ENCODE assay signal across 19 cellular contexts in genomic region chr12:76530531-76530930, GRCh38. TPM values are rescaled to one million over a fixed set of nuclear protein-coding genes. Genes with fewer than 3 reads are reported as not detected.
A peak's percentile ranks its signal among the peaks of the same experiment; 100 is the strongest.
DNase-seq lines count a peak whose midpoint lies in the region; ATAC-seq lines count a peak whose summit lies in the region.
"Had no signal": no experiment of that assay in that cellular context is flagged by ENCODE, and none has a peak within 500 bp of the region (broad histone marks: within the 10 kb centered on the region; RNA-seq: fewer than 3 reads in every experiment).

No MANE protein-coding gene starts in this region.

- H3K4me3 ChIP-seq in HUES6 (ENCODE audit: low read depth, low read length): peak overlapping the region; percentile 14; the same call in 1 of the 2 replicates

- H3K4me3 Mint-ChIP-seq in activated T-helper 17 cell treated with anti-CD3 and anti-CD28 coated beads, Interleukin-2, amount 50 U/mL, for 72 hours: no peak overlapping the region
- H3K4me3 Mint-ChIP-seq in stimulated activated effector memory CD8-positive, alpha-beta T cell treated with anti-CD3 and anti-CD28 coated beads, Interleukin-12 subunit alpha, Interleukin-12 subunit beta, amount 100 ng/mL, for 72 hours: no peak overlapping the region
- H3K4me3 Mint-ChIP-seq: B cell; CD8-positive, alpha-beta memory T cell had no signal

- H3K4me1 ChIP-seq in HUES6 (ENCODE audit: control insufficient read depth, insufficient read depth, low read length): peaks cover 33% of the 10 kb centered on the region

- no peak for ATAC-seq in activated T-helper 17 cell treated with anti-CD3 and anti-CD28 coated beads, Interleukin-2, amount 50 U/mL, for 72 hours (replicated peaks)
- ATAC-seq in left colon (peak; percentile 97), GM18498 (IDR thresholded peaks at IDR 0.05; ENCODE audit: unreplicated experiment) (no peak), GM18502 (IDR thresholded peaks at IDR 0.05; ENCODE audit: poor library complexity, unreplicated experiment) (no peak)
- ATAC-seq in stimulated activated effector memory CD8-positive, alpha-beta T cell treated with anti-CD3 and anti-CD28 coated beads, Interleukin-12 subunit alpha, Interleukin-12 subunit beta, amount 100 ng/mL, for 72 hours: no peak

- peaks cover 16% of the 10 kb centered on the region for H3K9me3 ChIP-seq in HUES6 (ENCODE audit: control insufficient read depth, insufficient read depth, low read depth, low read length)

- 0 out of 2 replicates have a peak overlapping the region, but pooled peaks have one; percentile 72 for H3K27ac ChIP-seq in HUES6 (ENCODE audit: low read depth, low read length)
- H3K27ac ChIP-seq: HL-60 had no signal

- no peaks in the 10 kb centered on the region for H3K27me3 Mint-ChIP-seq in activated T-helper 17 cell treated with anti-CD3 and anti-CD28 coated beads, Interleukin-2, amount 50 U/mL, for 72 hours
- H3K27me3 Mint-ChIP-seq: B cell; CD8-positive, alpha-beta memory T cell had no signal

- no peak for DNase-seq in left colon
- DNase-seq in stimulated activated effector memory CD8-positive, alpha-beta T cell treated with anti-CD3 and anti-CD28 coated beads, Interleukin-12 subunit alpha, Interleukin-12 subunit beta, amount 100 ng/mL, for 72 hours (ENCODE audit: low spot score in 2 of 2): no peak
- no peak for DNase-seq in activated CD4-positive, alpha-beta T cell treated with anti-CD3 and anti-CD28 coated beads, Interleukin-2, amount 50 U/mL, for 4 hours
- no peak for DNase-seq in activated effector memory CD4-positive, alpha-beta T cell treated with Interleukin-2 at 50 U/mL for 16 hours
- DNase-seq: CD8-positive, alpha-beta memory T cell; DND-41; HCEC 1CT; NCI-H1436; NCI-H2081; NCI-H345; NCI-H526 treated with DMSO at 0.1 percent for 48 hours; NK-92 treated with Interleukin-12 subunit alpha and Interleukin-12 subunit beta, amount 100 ng/mL, for 24 hours; SIG-M5 had no signal

- peak overlapping the region; percentile 11 for H3K27ac Mint-ChIP-seq in activated T-helper 17 cell treated with anti-CD3 and anti-CD28 coated beads, Interleukin-2, amount 50 U/mL, for 72 hours
- H3K27ac Mint-ChIP-seq in stimulated activated effector memory CD8-positive, alpha-beta T cell treated with anti-CD3 and anti-CD28 coated beads, Interleukin-12 subunit alpha, Interleukin-12 subunit beta, amount 100 ng/mL, for 72 hours: peak overlapping the region; percentile 13
- H3K27ac Mint-ChIP-seq: B cell had no signal

- peaks cover 4% of the 10 kb centered on the region; the same call in 1 of the 2 replicates for H3K36me3 ChIP-seq in HUES6 (ENCODE audit: control insufficient read depth, insufficient read depth, low read length)

- H3K4me1 Mint-ChIP-seq in activated T-helper 17 cell treated with anti-CD3 and anti-CD28 coated beads, Interleukin-2, amount 50 U/mL, for 72 hours: peaks cover 25% of the 10 kb centered on the region
- peaks cover 35% of the 10 kb centered on the region for H3K4me1 Mint-ChIP-seq in stimulated activated effector memory CD8-positive, alpha-beta T cell treated with anti-CD3 and anti-CD28 coated beads, Interleukin-12 subunit alpha, Interleukin-12 subunit beta, amount 100 ng/mL, for 72 hours

- H3K36me3 Mint-ChIP-seq in activated T-helper 17 cell treated with anti-CD3 and anti-CD28 coated beads, Interleukin-2, amount 50 U/mL, for 72 hours (ENCODE audit: low read depth): peaks cover 37% of the 10 kb centered on the region
- H3K36me3 Mint-ChIP-seq in stimulated activated effector memory CD8-positive, alpha-beta T cell treated with anti-CD3 and anti-CD28 coated beads, Interleukin-12 subunit alpha, Interleukin-12 subunit beta, amount 100 ng/mL, for 72 hours: peaks cover 6% of the 10 kb centered on the region

- no peak overlapping the region for H3K9ac ChIP-seq in HUES6 (ENCODE audit: low read length)

- H3K9me3 Mint-ChIP-seq in activated T-helper 17 cell treated with anti-CD3 and anti-CD28 coated beads, Interleukin-2, amount 50 U/mL, for 72 hours: no peaks in the 10 kb centered on the region
- peaks cover under 1% of the 10 kb centered on the region for H3K9me3 Mint-ChIP-seq in stimulated activated effector memory CD8-positive, alpha-beta T cell treated with anti-CD3 and anti-CD28 coated beads, Interleukin-12 subunit alpha, Interleukin-12 subunit beta, amount 100 ng/mL, for 72 hours
- H3K9me3 Mint-ChIP-seq: CD8-positive, alpha-beta memory T cell had no signal

- H3K27me3 ChIP-seq in HUES6 (ENCODE audit: control insufficient read depth, insufficient read depth, low read length): no peaks in the 10 kb centered on the region

- intact Hi-C loops in left colon (cut with DNase I, micrococcal nuclease): no loop called here

RNA-seq across cellular contexts. Expression of gene OSBPL8, which starts 29.0 kb away (rescaled TPM):
- total RNA-seq in activated T-helper 17 cell treated with anti-CD3 and anti-CD28 coated beads, Interleukin-2, amount 50 U/mL, for 72 hours: 10 to 100 TPM; 40.5 to 68.2 TPM
- 10 to 100 TPM; 21.8 to 33.3 TPM for total RNA-seq in left colon
